In the genomic region with DNA sequence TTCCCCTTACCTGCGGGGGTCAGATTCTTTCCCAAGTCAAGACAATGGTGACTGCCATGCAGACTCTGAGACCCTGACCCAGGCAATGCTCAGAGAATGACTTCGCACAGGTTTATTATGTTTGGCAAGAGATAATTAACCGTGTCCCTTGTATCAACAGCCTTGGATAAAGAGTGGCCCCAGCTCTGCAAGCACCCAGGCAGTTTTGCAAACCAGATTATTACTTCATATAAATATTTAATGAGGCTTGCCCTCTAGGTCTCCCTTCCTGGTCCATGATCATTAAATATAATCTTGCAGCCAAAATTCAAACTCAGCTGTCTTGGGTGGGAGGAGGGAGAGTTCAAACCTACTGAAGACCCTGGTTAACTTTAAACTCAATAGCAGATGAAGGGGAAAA, we compare ENCODE assay signal across 22 cellular contexts.
"Had no signal": no experiment of that assay in that cellular context is flagged by ENCODE, and none has a peak within 500 bp of the region (broad histone marks: within the 10 kb centered on the region; RNA-seq: fewer than 3 reads in every experiment).

No MANE protein-coding gene starts in this region.

- DNase-seq: effector CD4-positive, alpha-beta T cell; endodermal cell; erythroblast; foreskin keratinocyte; immature natural killer cell; kidney; left cardiac atrium; left ventricle myocardium inferior; lower lobe of right lung; mesendoderm; naive B cell; psoas muscle; retina; right lobe of liver; stimulated activated CD4-positive, alpha-beta T cell treated with anti-CD3 and anti-CD28 coated beads, Interleukin-4, amount 100 ng/mL, for 1 hour; stimulated activated CD8-positive, alpha-beta memory T cell treated with anti-CD3 and anti-CD28 coated beads, Interleukin-4, amount 100 ng/mL, for 48 hours; stimulated activated naive CD8-positive, alpha-beta T cell treated with anti-CD3 and anti-CD28 coated beads, Interleukin-15, Interleukin-2, amounts not matched to agents 100 U/mL and 50 U/mL, for 24 hours; thyroid gland; uterus had no signal

- H3K4me1 ChIP-seq: foreskin keratinocyte, psoas muscle, right lobe of liver, thyroid gland, uterus had no signal

- H3K27ac ChIP-seq: foreskin keratinocyte, left ventricle myocardium inferior, lower lobe of right lung, neutrophil, psoas muscle, right lobe of liver, suprapubic skin, thyroid gland, uterus had no signal

- H3K9me3 ChIP-seq: lower lobe of right lung, neutrophil, psoas muscle, right lobe of liver, suprapubic skin, thyroid gland, uterus had no signal

- ATAC-seq: foreskin keratinocyte; left cardiac atrium; lower lobe of right lung; psoas muscle; right lobe of liver; stimulated activated effector memory CD8-positive, alpha-beta T cell treated with anti-CD3 and anti-CD28 coated beads, Interleukin-12 subunit alpha, Interleukin-12 subunit beta, amount 100 ng/mL, for 72 hours; stimulated activated naive CD8-positive, alpha-beta T cell treated with anti-CD3 and anti-CD28 coated beads, Interleukin-15, Interleukin-2, amounts not matched to agents 100 U/mL and 50 U/mL, for 24 hours had no signal

- H3K27me3 ChIP-seq: neutrophil, right lobe of liver, suprapubic skin, thyroid gland, uterus had no signal

- H3K36me3 ChIP-seq: left ventricle myocardium inferior, lower lobe of right lung, neutrophil, right lobe of liver, suprapubic skin, thyroid gland, uterus had no signal

- H3K4me3 ChIP-seq: left ventricle myocardium inferior, lower lobe of right lung, psoas muscle, right lobe of liver, suprapubic skin, thyroid gland, uterus had no signal
